Comparison of ENCODE assay signal across 15 cellular contexts in the genomic region with DNA sequence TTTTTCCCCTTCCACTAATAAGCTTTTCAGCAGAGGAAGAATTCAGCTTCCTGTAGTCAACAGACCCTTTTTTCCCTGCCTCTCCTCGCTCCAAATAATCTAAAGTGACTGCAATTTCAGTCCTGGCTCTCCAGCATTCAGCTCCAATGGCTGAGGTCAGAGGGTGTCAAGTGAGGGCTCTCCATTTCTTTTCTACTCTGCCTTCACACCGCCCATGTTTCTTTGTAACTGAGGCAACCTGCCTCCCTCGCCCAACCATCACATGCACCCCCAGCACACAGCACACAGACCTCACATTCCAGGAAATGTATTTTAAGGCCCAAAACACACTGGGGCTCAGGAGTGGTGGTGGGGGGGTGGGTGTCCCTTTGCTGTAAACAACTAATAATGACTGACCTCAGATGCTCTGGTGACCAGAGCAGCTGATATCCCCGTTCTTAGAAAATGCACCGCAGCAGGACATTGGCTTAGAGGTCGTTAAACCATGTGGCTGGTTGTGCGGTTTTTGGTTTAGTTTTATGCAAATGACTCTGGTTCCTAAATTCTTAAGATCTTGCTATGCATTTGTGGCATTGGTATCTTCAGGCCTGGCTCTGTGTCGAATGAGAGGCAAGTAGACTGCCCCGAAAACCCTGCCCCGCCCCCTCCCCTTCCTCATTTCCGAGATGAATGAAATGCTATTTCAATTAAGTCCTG.
A peak's percentile ranks its signal among the peaks of the same experiment; 100 is the strongest.
DNase-seq lines count a peak whose midpoint lies in the region; ATAC-seq, FAIRE-seq and TF ChIP-seq lines count a peak whose summit lies in the region.
"Had no signal": no experiment of that assay in that cellular context is flagged by ENCODE, and none has a peak within 500 bp of the region (broad histone marks: within the 10 kb centered on the region; RNA-seq: fewer than 3 reads in every experiment).

No MANE protein-coding gene starts in this region.

- H3K4me3 ChIP-seq in endothelial cell of umbilical vein (replicated peaks in 1 of 3; ENCODE audit: insufficient read depth in 1 of 3, low read depth in 1 of 3, low read length in 3 of 3): no peak overlapping the region

- peak; percentile 76 to 81 for DNase-seq in AML-193 (lab: John Stamatoyannopoulos, UW)
- no peak for DNase-seq in GM12891 (ENCODE audit: insufficient read length, low spot score)
- DNase-seq in NCI-H526 treated with DMSO at 0.1 percent for 48 hours (lab: John Stamatoyannopoulos, UW): peak; percentile 45
- DNase-seq in endothelial cell of umbilical vein (ENCODE audit: low read depth, low spot score): peak; percentile 13
- DNase-seq in activated T-cell treated with anti-CD3 and anti-CD28 coated beads, Interleukin-2, amount 50 U/mL, for 24 hours: no peak
- DNase-seq in T1000 (lab: John Stamatoyannopoulos, UW): no peak
- no peak for DNase-seq in SHP77 (lab: John Stamatoyannopoulos, UW)
- DNase-seq: BE2C, hippocampal formation, NCI-H1048, NCI-H510A treated with DMSO at 0.1 percent for 48 hours had no signal

- intact Hi-C loops in endothelial cell of umbilical vein (cut with micrococcal nuclease): loop anchor here (10.0 kb wide), 1 partner anchor 310 kb away; no protein-coding TSS in a partner anchor

- H2AFZ ChIP-seq in endothelial cell of umbilical vein (ENCODE audit: low read depth, low read length): no peak overlapping the region

- H3K79me2 ChIP-seq in endothelial cell of umbilical vein (ENCODE audit: control insufficient read depth, insufficient read depth, low read length): no peaks in the 10 kb centered on the region

- no peak for TF ChIP-seq CTCF in endothelial cell of umbilical vein (IDR thresholded peaks at IDR 0.05; ENCODE audit: extremely low read depth in 1 of 2, insufficient read depth in 1 of 2, low read depth in 1 of 2, low read length in 2 of 2)

- TF ChIP-seq POLR2A in GM12891 (IDR thresholded peaks at IDR 0.05; ENCODE audit: low read depth, low read length) (no peak), endothelial cell of umbilical vein (IDR thresholded peaks at IDR 0.05; ENCODE audit: low read depth, low read length) (no peak)

- POLR2A ChIA-PET in endothelial cell of umbilical vein (lab: Charles Lee): no interaction called here

- H3K27me3 ChIP-seq in endothelial cell of umbilical vein (ENCODE audit: control insufficient read depth in 2 of 2, insufficient read depth in 2 of 2, low read length in 2 of 2): no peaks in the 10 kb centered on the region
- H3K27me3 ChIP-seq: BE2C had no signal

- no peak overlapping the region for H3K9ac ChIP-seq in endothelial cell of umbilical vein (replicated peaks; ENCODE audit: extremely low read depth, insufficient read depth, low read length)

- peaks cover 9% of the 10 kb centered on the region for H3K4me1 Mint-ChIP-seq in activated T-cell treated with anti-CD3 and anti-CD28 coated beads, Interleukin-2, amount 50 U/mL, for 24 hours (ENCODE audit: low read depth)

- no peaks in the 10 kb centered on the region for H3K9me1 ChIP-seq in endothelial cell of umbilical vein (replicated peaks; ENCODE audit: control insufficient read depth, extremely low read depth, insufficient read depth, low read length)

- H3K27me3 Mint-ChIP-seq in activated T-cell treated with anti-CD3 and anti-CD28 coated beads, Interleukin-2, amount 50 U/mL, for 24 hours: peaks cover 13% of the 10 kb centered on the region

- H3K27ac ChIP-seq in endothelial cell of umbilical vein (ENCODE audit: insufficient read depth, low read depth, low read length): no peak overlapping the region
- H3K27ac ChIP-seq: VCaP had no signal

- CTCF ChIA-PET in endothelial cell of umbilical vein (lab: Charles Lee): interaction anchor here (1.0 to 1.8 kb wide), 4 partner anchors 9 to 117 kb away, joined by 3 to 12 read pairs (median 6); no protein-coding TSS in a partner anchor

- dilution Hi-C loops in endothelial cell of umbilical vein (cut with MboI; ENCODE audit: extremely low pct_ligation_motif_present, low sequenced_read_pairs): no loop called here

- FAIRE-seq in GM12891 (lab: Jason Lieb, UNC) (peak; percentile 75), endothelial cell of umbilical vein (lab: Jason Lieb, UNC) (no peak)

- H3K4me1 ChIP-seq in endothelial cell of umbilical vein (ENCODE audit: control insufficient read depth, extremely low read depth, insufficient read depth, low read length): peaks cover 15% of the 10 kb centered on the region

- ATAC-seq in activated CD4-positive, CD25-positive, alpha-beta regulatory T cell treated with anti-CD3 and anti-CD28 coated beads, Interleukin-2, amount 50 U/mL, for 24 hours: no peak
- ATAC-seq: activated T-helper 17 cell treated with anti-CD3 and anti-CD28 coated beads, Interleukin-2, amount 50 U/mL, for 72 hours; Right ventricle myocardium inferior had no signal

- no peaks in the 10 kb centered on the region for H3K36me3 ChIP-seq in endothelial cell of umbilical vein (ENCODE audit: control insufficient read depth in 2 of 2, extremely low read depth in 1 of 2, insufficient read depth in 2 of 2, low read length in 2 of 2)

- no peaks in the 10 kb centered on the region for H3K9me3 Mint-ChIP-seq in activated T-cell treated with anti-CD3 and anti-CD28 coated beads, Interleukin-2, amount 50 U/mL, for 24 hours
- H3K9me3 Mint-ChIP-seq: activated T-helper 17 cell treated with anti-CD3 and anti-CD28 coated beads, Interleukin-2, amount 50 U/mL, for 72 hours had no signal

- no peaks in the 10 kb centered on the region for H3K9me3 ChIP-seq in endothelial cell of umbilical vein (replicated peaks; ENCODE audit: control insufficient read depth, insufficient read depth, low read length)
- H3K9me3 ChIP-seq: BE2C had no signal

- H4K20me1 ChIP-seq in endothelial cell of umbilical vein (replicated peaks; ENCODE audit: control insufficient read depth, extremely low read depth, insufficient read depth, low read length): no peaks in the 10 kb centered on the region

- H3K27ac Mint-ChIP-seq in activated T-cell treated with anti-CD3 and anti-CD28 coated beads, Interleukin-2, amount 50 U/mL, for 24 hours: no peak overlapping the region
- H3K27ac Mint-ChIP-seq: activated T-helper 17 cell treated with anti-CD3 and anti-CD28 coated beads, Interleukin-2, amount 50 U/mL, for 72 hours had no signal

- BruUV-seq in endothelial cell of umbilical vein (replicated peaks; lab: Mats Ljungman, UMichigan): no TSS peak

- H3K36me3 Mint-ChIP-seq in activated T-cell treated with anti-CD3 and anti-CD28 coated beads, Interleukin-2, amount 50 U/mL, for 24 hours (ENCODE audit: low read depth): no peaks in the 10 kb centered on the region

- no peak overlapping the region for H3K4me2 ChIP-seq in endothelial cell of umbilical vein (ENCODE audit: insufficient read depth, low read length)

- no peak overlapping the region for H3K4me3 Mint-ChIP-seq in activated T-cell treated with anti-CD3 and anti-CD28 coated beads, Interleukin-2, amount 50 U/mL, for 24 hours
- H3K4me3 Mint-ChIP-seq: activated T-helper 17 cell treated with anti-CD3 and anti-CD28 coated beads, Interleukin-2, amount 50 U/mL, for 72 hours had no signal

TF ChIP-seq in GM12891, 5 proteins besides CTCF, POLR2A, EP300 and RAD21:
- TF ChIP-seq POLR2AphosphoS5 (IDR thresholded peaks at IDR 0.05; ENCODE audit: low read depth, low read length) (no peak), SPI1 (IDR thresholded peaks at IDR 0.05; ENCODE audit: low read depth, low read length) (no peak), PAX5 (IDR thresholded peaks at IDR 0.05; ENCODE audit: insufficient read depth, low read length, severe bottlenecking) (no peak), POU2F2 (IDR thresholded peaks at IDR 0.05; ENCODE audit: low read depth, low read length) (peak; percentile 54; the same call in 1 of the 2 replicates), TAF1 (IDR thresholded peaks at IDR 0.05; ENCODE audit: low read depth, low read length) (no peak)

TF ChIP-seq in endothelial cell of umbilical vein, 7 proteins besides CTCF, POLR2A, EP300 and RAD21:
- TF ChIP-seq MYC (IDR thresholded peaks at IDR 0.05; ENCODE audit: low read depth, low read length) (no peak), FOS (IDR thresholded peaks at IDR 0.05; ENCODE audit: borderline replicate concordance, insufficient read depth, low read length) (no peak), POLR2AphosphoS5 (IDR thresholded peaks at IDR 0.05; ENCODE audit: insufficient read depth, low read depth, low read length) (no peak), GATA2 (IDR thresholded peaks at IDR 0.05; ENCODE audit: insufficient read depth, insufficient read length, low read depth, low read length) (no peak), EZH2 (IDR thresholded peaks at IDR 0.05; ENCODE audit: borderline replicate concordance, low read depth, low read length, severe bottlenecking) (no peak), JUN (IDR thresholded peaks at IDR 0.05; ENCODE audit: borderline replicate concordance, insufficient read depth, insufficient read length, low read depth) (no peak)
- TF ChIP-seq, protein P1, sequence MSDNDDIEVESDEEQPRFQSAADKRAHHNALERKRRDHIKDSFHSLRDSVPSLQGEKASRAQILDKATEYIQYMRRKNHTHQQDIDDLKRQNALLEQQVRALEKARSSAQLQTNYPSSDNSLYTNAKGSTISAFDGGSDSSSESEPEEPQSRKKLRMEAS (IDR thresholded peaks at IDR 0.05; ENCODE audit: insufficient read depth, insufficient read length): no peak

Comparison
In these comparisons a context has a peak if more than half of its experiments do, and no peak if none do; other contexts are left out.
1. DNase-seq: peak in AML-193 (2 of 2), NCI-H526 treated with DMSO at 0.1 percent for 48 hours (single experiment) and endothelial cell of umbilical vein (single experiment); none in GM12891 (single experiment), activated T-cell treated with anti-CD3 and anti-CD28 coated beads, Interleukin-2, amount 50 U/mL, for 24 hours (single experiment), T1000 (single experiment) and SHP77 (0 of 2).